ENCODE assay signal across 7 cellular contexts in the genomic region with DNA sequence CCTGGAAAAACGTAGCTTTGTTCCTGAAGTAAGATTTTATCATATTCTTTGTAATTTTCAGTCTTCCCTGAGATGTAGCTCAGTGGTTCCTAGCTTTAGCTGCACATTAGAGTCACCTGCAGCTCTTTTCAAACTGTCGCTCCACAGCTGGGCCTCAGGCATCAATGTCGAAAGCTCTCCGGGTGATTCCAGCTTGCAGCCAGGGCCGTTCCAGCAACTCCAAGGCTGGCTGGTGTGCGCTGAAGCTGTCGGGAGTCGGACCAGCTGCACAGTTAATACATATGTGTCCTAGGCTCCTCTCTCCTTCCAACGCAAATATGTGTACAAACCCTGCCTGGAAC. TPM values are rescaled to one million over a fixed set of nuclear protein-coding genes. Genes with fewer than 3 reads are reported as not detected.
A peak's percentile ranks its signal among the peaks of the same experiment; 100 is the strongest.
DNase-seq lines count a peak whose midpoint lies in the region; ATAC-seq, FAIRE-seq and TF ChIP-seq lines count a peak whose summit lies in the region.

No MANE protein-coding gene starts in this region.

- no peak for DNase-seq in astrocyte of the spinal cord (ENCODE audit: low read depth, low spot score)
- DNase-seq in HTR-8/SVneo (ENCODE audit: insufficient read length, low spot score): no peak
- DNase-seq in NCI-H526 (lab: John Stamatoyannopoulos, UW): no peak
- no peak for DNase-seq in hypothalamus (lab: John Stamatoyannopoulos, UW)

- 2 to 5% methylated on average over 8 to 9 of the region's 9 CpGs for WGBS in mesodermal cell (ENCODE audit: insufficient coverage in 2 of 2), 2 experiments

- peaks cover 6% of the 10 kb centered on the region for H3K36me3 ChIP-seq in mesodermal cell (ENCODE audit: control insufficient read depth, insufficient read depth, low read length)

- no peak for FAIRE-seq in HTR-8/SVneo (lab: Jason Lieb, UNC)

- in situ Hi-C loops in astrocyte of the spinal cord (cut with HindIII; ENCODE audit: low sequenced_read_pairs): no loop called here

- peak overlapping the region; percentile 93 for H3K27ac ChIP-seq in mesodermal cell (ENCODE audit: low read depth, low read length, severe bottlenecking)

- H3K4me3 ChIP-seq in astrocyte of the spinal cord (ENCODE audit: low read depth, low read length): peak overlapping the region; percentile 89
- peak overlapping the region; percentile 77 for H3K4me3 ChIP-seq in mesodermal cell (ENCODE audit: extremely low read depth, insufficient read depth, low read length, poor library complexity, severe bottlenecking)

- ATAC-seq in GM19438 (IDR thresholded peaks at IDR 0.05; ENCODE audit: low read depth, unreplicated experiment): peak; percentile 21
- ATAC-seq in HG03175 (IDR thresholded peaks at IDR 0.05; ENCODE audit: unreplicated experiment): peak; percentile 6

- H3K4me1 ChIP-seq in mesodermal cell (ENCODE audit: control insufficient read depth, insufficient read depth, low read length, poor library complexity, severe bottlenecking): peaks cover 8% of the 10 kb centered on the region

- TF ChIP-seq CTCF in astrocyte of the spinal cord (IDR thresholded peaks at IDR 0.05; ENCODE audit: low read depth, low read length): no peak

- peaks cover 4% of the 10 kb centered on the region for H3K9me3 ChIP-seq in mesodermal cell (ENCODE audit: control insufficient read depth, low read length)

RNA-seq across cellular contexts. Expression of gene ZNF2, which starts 0.6 kb away (rescaled TPM):
- polyA plus RNA-seq in mesodermal cell (2013, experiment 1 of 2): 4.7 TPM
- 3.7 TPM for polyA plus RNA-seq in mesodermal cell (2013, experiment 2 of 2)

RNA-seq across cellular contexts. Expression of gene ZNF514, which starts 5.4 kb away (rescaled TPM):
- 12.7 TPM for polyA plus RNA-seq in mesodermal cell (2013, experiment 1 of 2)
- polyA plus RNA-seq in mesodermal cell (2013, experiment 2 of 2): 14.6 TPM

RNA-seq across cellular contexts. Expression of gene ZNF892, which starts 42.3 kb away (rescaled TPM):
- 3.7 TPM for polyA plus RNA-seq in mesodermal cell (2013, experiment 1 of 2)
- 3.3 TPM for polyA plus RNA-seq in mesodermal cell (2013, experiment 2 of 2)

RNA-seq across cellular contexts. Expression of gene MRPS5, which starts 43.4 kb away (rescaled TPM):
- polyA plus RNA-seq in mesodermal cell (2013, experiment 1 of 2): 61.2 TPM
- 59.0 TPM for polyA plus RNA-seq in mesodermal cell (2013, experiment 2 of 2)
